In the genomic region with DNA sequence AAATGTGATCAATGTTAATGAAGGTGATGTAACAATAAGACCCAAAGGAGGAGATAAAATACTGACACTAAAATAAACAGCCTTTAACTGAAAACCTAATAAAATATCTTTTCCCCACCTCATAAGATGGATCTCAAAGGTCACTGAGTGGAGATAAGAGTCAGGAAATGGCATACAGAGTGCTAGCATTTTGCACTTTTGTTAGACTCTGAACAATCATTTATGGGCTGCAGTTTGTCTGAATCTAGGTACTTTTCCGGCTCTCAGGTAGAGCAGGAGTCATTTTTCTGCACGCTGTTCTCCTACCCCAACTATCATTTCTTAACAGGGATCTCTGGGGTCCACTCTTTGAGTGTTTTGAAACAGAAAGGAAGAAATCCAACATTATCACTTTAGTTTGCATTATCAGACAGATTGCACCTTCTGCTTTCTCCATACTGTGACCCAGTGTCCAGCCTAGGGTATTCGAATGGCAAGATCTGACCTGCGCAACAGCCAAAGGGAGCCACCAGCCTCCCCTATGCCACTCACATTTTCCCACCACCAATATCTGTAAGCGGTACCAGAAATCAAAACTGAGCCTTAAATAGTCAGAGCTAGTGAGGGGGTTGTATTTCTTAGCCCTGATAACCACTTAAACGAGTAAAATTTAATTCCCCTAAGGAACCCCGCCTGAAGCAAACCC, we compare ENCODE assay signal across 8 cellular contexts. TPM values are rescaled to one million over a fixed set of nuclear protein-coding genes. Genes with fewer than 3 reads are reported as not detected.
DNase-seq lines count a peak whose midpoint lies in the region; ATAC-seq, FAIRE-seq and TF ChIP-seq lines count a peak whose summit lies in the region.

No MANE protein-coding gene starts in this region.

- no peaks in the 10 kb centered on the region for H3K27me3 ChIP-seq in keratinocyte (ENCODE audit: control insufficient read depth, extremely low read depth, insufficient read depth, low read length)

- no peak for ATAC-seq in HG02870 (IDR thresholded peaks at IDR 0.05; ENCODE audit: unreplicated experiment)
- no peak for ATAC-seq in HG03521 (IDR thresholded peaks at IDR 0.05; ENCODE audit: unreplicated experiment)

- FAIRE-seq in keratinocyte (lab: Jason Lieb, UNC) = no peak

- no peaks in the 10 kb centered on the region for H3K9me3 Mint-ChIP-seq in T-helper 1 cell treated with Interleukin-12 subunit alpha and Interleukin-12 subunit beta and Interleukin-4 antibody, amounts not matched to agents 30 μg/mL and 1 μg/mL, for 36 hours
- H3K9me3 Mint-ChIP-seq in activated naive CD8-positive, alpha-beta T cell treated with anti-CD3 and anti-CD28 coated beads for 36 hours = peaks cover 4% of the 10 kb centered on the region

- H3K27ac Mint-ChIP-seq in T-helper 1 cell treated with Interleukin-12 subunit alpha and Interleukin-12 subunit beta and Interleukin-4 antibody, amounts not matched to agents 30 μg/mL and 1 μg/mL, for 36 hours = peak overlapping the region; percentile 80
- peak overlapping the region; percentile 90 for H3K27ac Mint-ChIP-seq in activated naive CD8-positive, alpha-beta T cell treated with anti-CD3 and anti-CD28 coated beads for 36 hours

- peak overlapping the region; percentile 65 for H2AFZ ChIP-seq in keratinocyte (ENCODE audit: control insufficient read depth, low read length)

- H3K4me1 Mint-ChIP-seq in T-helper 1 cell treated with Interleukin-12 subunit alpha and Interleukin-12 subunit beta and Interleukin-4 antibody, amounts not matched to agents 30 μg/mL and 1 μg/mL, for 36 hours (ENCODE audit: low read depth) = peaks cover 27% of the 10 kb centered on the region
- H3K4me1 Mint-ChIP-seq in activated naive CD8-positive, alpha-beta T cell treated with anti-CD3 and anti-CD28 coated beads for 36 hours = peaks cover 21% of the 10 kb centered on the region

- H3K9ac ChIP-seq in keratinocyte (ENCODE audit: control insufficient read depth, extremely low read depth, insufficient read depth, low read length) = peak overlapping the region; percentile 80

- H3K4me1 ChIP-seq in keratinocyte (ENCODE audit: control insufficient read depth, extremely low read depth, insufficient read depth, low read length) = peaks cover 6% of the 10 kb centered on the region

- H3K9me3 ChIP-seq in keratinocyte (ENCODE audit: control insufficient read depth, low read depth, low read length) = no peaks in the 10 kb centered on the region

- no peak for TF ChIP-seq CTCF in keratinocyte (optimal IDR thresholded peaks at IDR 0.05 in 1 of 3, IDR thresholded peaks at IDR 0.05 in 1 of 3, conservative IDR thresholded peaks at IDR 0.05 in 1 of 3; ENCODE audit: extremely low read depth in 1 of 3, insufficient read depth in 2 of 3, low read length in 3 of 3)

- H3K27ac ChIP-seq in keratinocyte (ENCODE audit: control insufficient read depth, insufficient read depth, low read length) = peak overlapping the region; percentile 25
- peak overlapping the region; percentile 72 for H3K27ac ChIP-seq in temporal lobe (ENCODE audit: low read depth, low read length)

- H3K4me2 ChIP-seq in keratinocyte (ENCODE audit: control insufficient read depth, extremely low read depth, insufficient read depth, low read depth, low read length) = peak overlapping the region; percentile 85

- H3K79me2 ChIP-seq in keratinocyte (ENCODE audit: control insufficient read depth, insufficient read depth, low read length) = no peaks in the 10 kb centered on the region

- no peaks in the 10 kb centered on the region for H4K20me1 ChIP-seq in keratinocyte (ENCODE audit: control insufficient read depth, extremely low read depth, insufficient read depth, low read length)

- peaks cover 6% of the 10 kb centered on the region for H3K36me3 Mint-ChIP-seq in T-helper 1 cell treated with Interleukin-12 subunit alpha and Interleukin-12 subunit beta and Interleukin-4 antibody, amounts not matched to agents 30 μg/mL and 1 μg/mL, for 36 hours (ENCODE audit: low read depth)
- H3K36me3 Mint-ChIP-seq in activated naive CD8-positive, alpha-beta T cell treated with anti-CD3 and anti-CD28 coated beads for 36 hours = peaks cover 6% of the 10 kb centered on the region

- no peaks in the 10 kb centered on the region for H3K36me3 ChIP-seq in keratinocyte (ENCODE audit: control insufficient read depth in 2 of 2, extremely low read depth in 1 of 2, insufficient read depth in 2 of 2, low read length in 2 of 2)

- no peak for DNase-seq in T-helper 1 cell
- no peak for DNase-seq in activated naive CD8-positive, alpha-beta T cell treated with anti-CD3 and anti-CD28 coated beads for 36 hours
- DNase-seq in keratinocyte (ENCODE audit: low read depth, low spot score) = no peak
- DNase-seq in ureter (ENCODE audit: low spot score) = no peak

- no peaks in the 10 kb centered on the region for H3K27me3 Mint-ChIP-seq in T-helper 1 cell treated with Interleukin-12 subunit alpha and Interleukin-12 subunit beta and Interleukin-4 antibody, amounts not matched to agents 30 μg/mL and 1 μg/mL, for 36 hours (ENCODE audit: low read depth)
- no peaks in the 10 kb centered on the region for H3K27me3 Mint-ChIP-seq in activated naive CD8-positive, alpha-beta T cell treated with anti-CD3 and anti-CD28 coated beads for 36 hours

- dilution Hi-C loops in keratinocyte (cut with MboI; ENCODE audit: extremely low pct_ligation_motif_present, low sequenced_read_pairs) = no loop called here

- H3K4me3 ChIP-seq in keratinocyte (ENCODE audit: control insufficient read depth in 2 of 3, extremely low read depth in 1 of 3, insufficient read depth in 2 of 3, low read depth in 1 of 3, low read length in 3 of 3) = peak overlapping the region; percentile 66 to 75 (median 74)

- H3K4me3 Mint-ChIP-seq in T-helper 1 cell treated with Interleukin-12 subunit alpha and Interleukin-12 subunit beta and Interleukin-4 antibody, amounts not matched to agents 30 μg/mL and 1 μg/mL, for 36 hours = peak overlapping the region; percentile 86
- H3K4me3 Mint-ChIP-seq in activated naive CD8-positive, alpha-beta T cell treated with anti-CD3 and anti-CD28 coated beads for 36 hours = peak overlapping the region; percentile 92

- no peaks in the 10 kb centered on the region for H3K9me1 ChIP-seq in keratinocyte (ENCODE audit: control insufficient read depth, extremely low read depth, insufficient read depth, low read length)

RNA-seq across cellular contexts. Expression of a gene that starts 0.9 kb away (rescaled TPM):
- total RNA-seq in activated naive CD8-positive, alpha-beta T cell treated with anti-CD3 and anti-CD28 coated beads for 36 hours = 1 to 10 TPM; 4.5 to 6.9 TPM
- 16.2 to 44.7 TPM (median 26.6 TPM) in 3 replicates for polyA plus RNA-seq in keratinocyte
- 16.2 TPM for polyA plus RNA-seq in keratinocyte (2011; ENCODE audit: low read depth)
- 11.7 and 16.2 TPM in 2 replicates for polyA plus RNA-seq in keratinocyte (2011; cell fraction: cytosol; rRNA removed)
- polyA plus RNA-seq in keratinocyte (2011; cell fraction: nucleus; rRNA removed) = 60.9 and 62.6 TPM in 2 replicates
- 9.3 and 14.4 TPM in 2 replicates for polyA plus RNA-seq in keratinocyte (2012; ENCODE audit: low replicate concordance)
- polyA minus RNA-seq in keratinocyte = 9.7 to 30.1 TPM (median 21.6 TPM) in 3 replicates
- 7.1 TPM for polyA minus RNA-seq in keratinocyte (2011; cell fraction: cytosol; rRNA and poly(A)+ RNA removed)
- polyA minus RNA-seq in keratinocyte (2011; cell fraction: nucleus; rRNA and poly(A)+ RNA removed) = 20.3 and 50.3 TPM in 2 replicates
- total RNA-seq in temporal lobe (6.9 TPM), ureter (38.8 TPM)

RNA-seq across cellular contexts. Expression of a gene that starts 1.0 kb away (rescaled TPM):
- 1 to 10 TPM; 3.4 to 4.7 TPM for total RNA-seq in activated naive CD8-positive, alpha-beta T cell treated with anti-CD3 and anti-CD28 coated beads for 36 hours
- 10.0 to 19.5 TPM (median 16.8 TPM) in 3 replicates for polyA plus RNA-seq in keratinocyte
- polyA plus RNA-seq in keratinocyte (2011; ENCODE audit: low read depth) = 6.7 TPM
- polyA plus RNA-seq in keratinocyte (2011; cell fraction: cytosol; rRNA removed) = 10.2 and 15.6 TPM in 2 replicates
- polyA plus RNA-seq in keratinocyte (2011; cell fraction: nucleus; rRNA removed) = 4.3 and 6.4 TPM in 2 replicates
- polyA plus RNA-seq in keratinocyte (2012; ENCODE audit: low replicate concordance) = 5.2 and 15.8 TPM in 2 replicates
- 4.4 to 5.2 TPM (median 4.7 TPM) in 3 replicates for polyA minus RNA-seq in keratinocyte
- polyA minus RNA-seq in keratinocyte (2011; cell fraction: cytosol; rRNA and poly(A)+ RNA removed) = 10.6 TPM
- 1.7 and 8.4 TPM in 2 replicates for polyA minus RNA-seq in keratinocyte (2011; cell fraction: nucleus; rRNA and poly(A)+ RNA removed)
- total RNA-seq in temporal lobe = 5.4 TPM
- total RNA-seq in ureter = 6.3 TPM

RNA-seq across cellular contexts. Expression of a gene that starts 50.0 kb away (rescaled TPM):
- total RNA-seq in activated naive CD8-positive, alpha-beta T cell treated with anti-CD3 and anti-CD28 coated beads for 36 hours = 10 to 100 TPM; 37.8 to 38.2 TPM
- polyA plus RNA-seq in keratinocyte = 28.5 to 40.2 TPM (median 32.6 TPM) in 3 replicates
- polyA plus RNA-seq in keratinocyte (2011; ENCODE audit: low read depth) = 21.9 TPM
- polyA plus RNA-seq in keratinocyte (2011; cell fraction: cytosol; rRNA removed) = 23.1 and 32.6 TPM in 2 replicates
- 64.1 and 68.5 TPM in 2 replicates for polyA plus RNA-seq in keratinocyte (2011; cell fraction: nucleus; rRNA removed)
- 17.6 and 26.0 TPM in 2 replicates for polyA plus RNA-seq in keratinocyte (2012; ENCODE audit: low replicate concordance)
- 16.8 to 30.4 TPM (median 24.0 TPM) in 3 replicates for polyA minus RNA-seq in keratinocyte
- polyA minus RNA-seq in keratinocyte (2011; cell fraction: cytosol; rRNA and poly(A)+ RNA removed) = 12.7 TPM
- polyA minus RNA-seq in keratinocyte (2011; cell fraction: nucleus; rRNA and poly(A)+ RNA removed) = 18.4 and 20.6 TPM in 2 replicates
- total RNA-seq in temporal lobe = 26.8 TPM
- total RNA-seq in ureter = 39.5 TPM
